ENCODE assay signal across 8 cellular contexts in the genomic region with DNA sequence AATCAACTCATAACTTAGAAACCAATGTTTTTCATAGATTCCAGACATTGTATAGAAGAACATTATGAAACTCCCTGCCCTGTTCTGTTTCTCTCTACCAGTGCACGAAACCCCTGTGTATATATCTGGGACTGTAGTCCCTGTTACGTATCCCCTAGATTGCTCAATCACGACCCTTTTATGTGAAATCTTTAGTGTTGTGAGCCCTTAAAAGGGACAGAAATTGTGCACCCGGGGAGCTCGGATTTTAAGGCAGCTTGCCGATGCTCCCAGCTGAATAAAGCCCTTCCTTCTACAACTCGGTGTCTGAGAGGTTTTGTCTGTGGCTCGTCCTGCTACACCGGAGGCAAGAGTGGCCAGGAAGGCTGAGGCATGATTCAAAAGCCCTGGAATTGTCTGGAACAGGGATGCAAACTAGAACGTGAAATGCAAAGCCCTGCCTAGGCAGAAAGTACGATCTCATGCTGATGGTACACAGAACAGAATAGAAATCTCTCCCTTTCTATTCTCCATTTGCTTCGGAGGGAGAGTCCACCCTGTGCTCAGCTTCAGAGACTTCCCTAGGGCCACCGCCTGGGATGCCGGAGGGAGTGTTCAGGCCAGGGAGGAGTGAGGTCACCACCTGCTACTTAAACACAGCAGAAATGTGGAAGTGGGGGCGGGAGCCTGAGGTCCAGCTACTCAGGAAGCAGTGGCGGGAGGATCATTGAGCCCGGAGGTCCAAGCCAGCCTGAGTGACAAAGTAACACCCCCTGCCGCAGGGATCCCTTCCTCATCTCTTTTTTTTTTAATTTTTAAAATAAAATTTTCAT. TPM values are rescaled to one million over a fixed set of nuclear protein-coding genes. Genes with fewer than 3 reads are reported as not detected.
DNase-seq lines count a peak whose midpoint lies in the region; ATAC-seq and TF ChIP-seq lines count a peak whose summit lies in the region.

No MANE protein-coding gene starts in this region.

- peak overlapping the region; percentile 93 for H3K4me3 Mint-ChIP-seq in activated CD8-positive, alpha-beta T cell treated with anti-CD3 and anti-CD28 coated beads for 36 hours

- peak overlapping the region; percentile 94 for H3K27ac Mint-ChIP-seq in activated CD8-positive, alpha-beta T cell treated with anti-CD3 and anti-CD28 coated beads for 36 hours

- H3K27me3 ChIP-seq in rectal smooth muscle tissue (ENCODE audit: control insufficient read depth, insufficient read depth, low read length): no peaks in the 10 kb centered on the region

- intact Hi-C loops in activated CD8-positive, alpha-beta T cell treated with anti-CD3 and anti-CD28 coated beads for 36 hours (cut with micrococcal nuclease): no loop called here
- intact Hi-C loops in left cardiac atrium (cut with DNase I): loop anchor here in 1 of 2 donors (2.0 kb wide), 1 partner anchor 39 kb away; a partner anchor contains a TSS

- peak overlapping the region; percentile 97 for H3K4me3 ChIP-seq in rectal smooth muscle tissue (ENCODE audit: low read length)

- CTCF ChIA-PET in activated CD8-positive, alpha-beta T cell treated with anti-CD3 and anti-CD28 coated beads for 36 hours (lab: Charles Lee): no interaction called here

- ATAC-seq in HG02678 (IDR thresholded peaks at IDR 0.05; ENCODE audit: unreplicated experiment): peak; percentile 6
- no peak for ATAC-seq in activated CD8-positive, alpha-beta T cell treated with anti-CD3 and anti-CD28 coated beads for 36 hours
- peak; percentile 31 to 65 for ATAC-seq in left cardiac atrium
- no peak for ATAC-seq in HG02642 (IDR thresholded peaks at IDR 0.05; ENCODE audit: poor library complexity, unreplicated experiment)

- peaks cover 3% of the 10 kb centered on the region for H3K36me3 ChIP-seq in rectal smooth muscle tissue (ENCODE audit: control insufficient read depth, insufficient read depth, low read length)

- peak overlapping the region; percentile 89 for H3K27ac ChIP-seq in rectal smooth muscle tissue (ENCODE audit: low read depth, low read length)

- no peaks in the 10 kb centered on the region for H3K27me3 Mint-ChIP-seq in activated CD8-positive, alpha-beta T cell treated with anti-CD3 and anti-CD28 coated beads for 36 hours

- POLR2A ChIA-PET in activated CD8-positive, alpha-beta T cell treated with anti-CD3 and anti-CD28 coated beads for 36 hours (lab: Charles Lee): interaction anchor here (0.6 kb wide), 2 partner anchors 35 to 58 kb away, joined by 3 read pairs; no protein-coding TSS in a partner anchor

- H3K4me1 Mint-ChIP-seq in activated CD8-positive, alpha-beta T cell treated with anti-CD3 and anti-CD28 coated beads for 36 hours (ENCODE audit: low read depth): peaks cover 21% of the 10 kb centered on the region

- TF ChIP-seq CTCF in activated CD8-positive, alpha-beta T cell treated with anti-CD3 and anti-CD28 coated beads for 36 hours (IDR thresholded peaks at IDR 0.05): no peak

- no peaks in the 10 kb centered on the region for H3K9me3 Mint-ChIP-seq in activated CD8-positive, alpha-beta T cell treated with anti-CD3 and anti-CD28 coated beads for 36 hours

- H3K4me1 ChIP-seq in rectal smooth muscle tissue (ENCODE audit: control insufficient read depth, insufficient read depth, low read length): no peaks in the 10 kb centered on the region

- no peak overlapping the region for H3K9ac ChIP-seq in rectal smooth muscle tissue (ENCODE audit: low read length)

- DNase-seq in AG08396 (ENCODE audit: low spot score): peak; percentile 13
- DNase-seq in activated CD8-positive, alpha-beta T cell treated with anti-CD3 and anti-CD28 coated beads for 36 hours: no peak
- peak; percentile 70 for DNase-seq in left cardiac atrium
- DNase-seq in epidermal melanocyte (ENCODE audit: insufficient read length, low spot score): no peak
- no peak for DNase-seq in mesenteric fat pad (ENCODE audit: low spot score)

- H3K36me3 Mint-ChIP-seq in activated CD8-positive, alpha-beta T cell treated with anti-CD3 and anti-CD28 coated beads for 36 hours (ENCODE audit: low read depth): peaks cover 22% of the 10 kb centered on the region

RNA-seq across cellular contexts. Expression of a gene that starts 0.8 kb away (rescaled TPM):
- total RNA-seq in activated CD8-positive, alpha-beta T cell treated with anti-CD3 and anti-CD28 coated beads for 36 hours: 1 to 10 TPM; 4.5 to 4.8 TPM
- total RNA-seq in left cardiac atrium (1 to 10 TPM; 1.7 to 1.9 TPM), mesenteric fat pad (2.6 TPM)

RNA-seq across cellular contexts. Expression of a gene that starts 26.6 kb away (rescaled TPM):
- 1 to 10 TPM; 7.0 to 9.4 TPM for total RNA-seq in activated CD8-positive, alpha-beta T cell treated with anti-CD3 and anti-CD28 coated beads for 36 hours
- total RNA-seq in left cardiac atrium: 10 to 100 TPM; 10.7 to 12.9 TPM
- total RNA-seq in mesenteric fat pad: 9.3 TPM

RNA-seq across cellular contexts. Expression of a gene that starts 38.7 kb away (rescaled TPM):
- 10 to 100 TPM; 10.2 to 12.6 TPM for total RNA-seq in activated CD8-positive, alpha-beta T cell treated with anti-CD3 and anti-CD28 coated beads for 36 hours
- total RNA-seq in left cardiac atrium (1 to 10 TPM; 3.8 to 5.1 TPM), mesenteric fat pad (4.8 TPM)

Comparison
In these comparisons a context has a peak if more than half of its experiments do, and no peak if none do; other contexts are left out.
1. DNase-seq: peak in AG08396 (single experiment) and left cardiac atrium (single experiment); none in activated CD8-positive, alpha-beta T cell treated with anti-CD3 and anti-CD28 coated beads for 36 hours (single experiment), epidermal melanocyte (single experiment) and mesenteric fat pad (single experiment).
2. ATAC-seq: peak in HG02678 (single experiment) and left cardiac atrium (2 of 2); none in activated CD8-positive, alpha-beta T cell treated with anti-CD3 and anti-CD28 coated beads for 36 hours (single experiment) and HG02642 (single experiment).